Comparison of ENCODE assay signal across 17 cellular contexts in genomic region chr1:220301630-220302029, GRCh38. TPM values are rescaled to one million over a fixed set of nuclear protein-coding genes. Genes with fewer than 3 reads are reported as not detected.
DNase-seq lines count a peak whose midpoint lies in the region; ATAC-seq, FAIRE-seq and TF ChIP-seq lines count a peak whose summit lies in the region.
"Had no signal": no experiment of that assay in that cellular context is flagged by ENCODE, and none has a peak within 500 bp of the region (broad histone marks: within the 10 kb centered on the region; RNA-seq: fewer than 3 reads in every experiment).

No MANE protein-coding gene starts in this region.

- SMC1A ChIA-PET in GM12878 (lab: Charles Lee; ENCODE audit: uncharacterized antibody, unreplicated experiment) = interaction anchor here (1.3 to 1.9 kb wide), 3 partner anchors 25 to 432 kb away, joined by 3 to 5 read pairs (median 4); no protein-coding TSS in a partner anchor

- H3K9me3 ChIP-seq in GM12878 (replicated peaks; ENCODE audit: control insufficient read depth, insufficient read depth, low read length) = no peaks in the 10 kb centered on the region
- H3K9me3 ChIP-seq: Caco-2 had no signal

- no peak overlapping the region for H3K9ac ChIP-seq in GM12878 (ENCODE audit: control insufficient read depth, insufficient read depth, low read length)

- H3K4me2 ChIP-seq in GM12878 (ENCODE audit: control insufficient read depth, insufficient read depth) = no peak overlapping the region

- H4K20me1 ChIP-seq in GM12878 (ENCODE audit: control insufficient read depth, insufficient read depth) = no peaks in the 10 kb centered on the region

- no peak for TF ChIP-seq RAD21 in GM12878 (IDR thresholded peaks at IDR 0.05; ENCODE audit: insufficient read depth, low read depth, low read length)

- no peak overlapping the region for H3K27ac ChIP-seq in GM12878 (ENCODE audit: control insufficient read depth, insufficient read depth)
- H3K27ac ChIP-seq: SK-N-MC had no signal

- CTCF ChIA-PET in GM12878 (lab: Yijun Ruan, JAX) = interaction anchor here (1.0 to 1.1 kb wide), 3 partner anchors 10 to 432 kb away, joined by 3 to 4 read pairs (median 3); no protein-coding TSS in a partner anchor

- RAD21 ChIA-PET in GM12878 (lab: Charles Lee; ENCODE audit: unreplicated experiment) = no interaction called here

- no peak for TF ChIP-seq EP300 in GM12878 (IDR thresholded peaks at IDR 0.05; ENCODE audit: borderline replicate concordance in 1 of 2, control insufficient read depth in 1 of 2, low read depth in 2 of 2, low read length in 2 of 2)

- no peak for FAIRE-seq in GM12878 (lab: Jason Lieb, UNC)
- FAIRE-seq: H1, HepG2 had no signal

- POLR2A ChIA-PET in GM12878 (lab: Charles Lee) = no interaction called here

- ATAC-seq in GM12878 (peak; percentile 26), left colon (no peak), GM21619 (IDR thresholded peaks at IDR 0.05; ENCODE audit: unreplicated experiment) (no peak)
- ATAC-seq: HepG2 had no signal

- no peaks in the 10 kb centered on the region for H3K79me2 ChIP-seq in GM12878 (ENCODE audit: control insufficient read depth, insufficient read depth, low read length)

- no peak for TF ChIP-seq CTCF in GM12878 (IDR thresholded peaks at IDR 0.05 in 2 of 3, conservative IDR thresholded peaks at IDR 0.05 in 1 of 3; ENCODE audit: control insufficient read depth in 2 of 3, extremely low read depth in 1 of 3, insufficient read depth in 1 of 3, low read depth in 3 of 3, low read length in 3 of 3)

- H3K4me1 ChIP-seq in GM12878 (ENCODE audit: control insufficient read depth, insufficient read depth, low read length) = no peaks in the 10 kb centered on the region

- DNase-seq in NCI-H2171 treated with DMSO at 0.1 percent for 48 hours (lab: John Stamatoyannopoulos, UW) = peak; percentile 17
- DNase-seq in NCI-H2171 (lab: John Stamatoyannopoulos, UW) = no peak
- DNase-seq in GM12878 (ENCODE audit: low read depth, low spot score) = no peak
- DNase-seq in myocyte (ENCODE audit: low read depth) = peak; percentile 12
- DNase-seq in left colon = no peak
- DNase-seq in C1 segment of cervical spinal cord (lab: John Stamatoyannopoulos, UW) = no peak
- no peak for DNase-seq in NCI-H1694 (lab: John Stamatoyannopoulos, UW)
- DNase-seq: Caco-2, Kasumi-1, NCI-H1417 treated with DMSO at 0.1 percent for 48 hours, NCI-H2029 treated with DMSO at 0.1 percent for 48 hours, NCI-H2227 treated with DMSO at 0.1 percent for 48 hours, NCI-H526 had no signal

- WGBS in GM12878 (ENCODE audit: insufficient coverage, insufficient replicate concordance, low lambda C conversion rate, missing lambda C conversion rate) = 6% methylated on average over 2 of the region's 2 CpGs

- H3K27me3 ChIP-seq in GM12878 (replicated peaks in 1 of 2; ENCODE audit: control insufficient read depth in 2 of 2, insufficient read depth in 2 of 2, low read length in 1 of 2) = no peaks in the 10 kb centered on the region

- intact Hi-C loops in GM12878 (cut with micrococcal nuclease; ENCODE audit: unreplicated experiment) = no loop called here
- intact Hi-C loops in left colon (cut with DNase I, micrococcal nuclease) = no loop called here

- H3K36me3 ChIP-seq in GM12878 (ENCODE audit: control insufficient read depth in 2 of 2, insufficient read depth in 2 of 2, low read length in 1 of 2) = no peaks in the 10 kb centered on the region

- no peak for TF ChIP-seq POLR2A in GM12878 (IDR thresholded peaks at IDR 0.05; ENCODE audit: low read depth, low read length)

- H2AFZ ChIP-seq in GM12878 (ENCODE audit: control insufficient read depth, low read depth, low read length) = 0 out of 2 replicates have a peak overlapping the region, but pooled peaks have one; percentile 12

- no peak overlapping the region for H3K4me3 ChIP-seq in GM12878
- H3K4me3 ChIP-seq: SK-N-MC had no signal

- no TSS peak for BruUV-seq in GM12878 (replicated peaks; lab: Mats Ljungman, UMichigan)

- in situ Hi-C loops in GM12878 (cut with MboI) = no loop called here

TF ChIP-seq in GM12878, 131 proteins besides CTCF, POLR2A, EP300 and RAD21:
- no peak for TF ChIP-seq IRF3 (IDR thresholded peaks at IDR 0.05)
- TF ChIP-seq EED (IDR thresholded peaks at IDR 0.05; ENCODE audit: low read depth) = no peak
- no peak for TF ChIP-seq SUPT20H (IDR thresholded peaks at IDR 0.05; ENCODE audit: borderline replicate concordance, control insufficient read depth, low read depth, low read length)
- TF ChIP-seq STAT1 (conservative IDR thresholded peaks at IDR 0.05) = no peak
- TF ChIP-seq ZNF384 (IDR thresholded peaks at IDR 0.05; ENCODE audit: borderline replicate concordance, low read depth, low read length) = no peak
- TF ChIP-seq, protein P1, sequence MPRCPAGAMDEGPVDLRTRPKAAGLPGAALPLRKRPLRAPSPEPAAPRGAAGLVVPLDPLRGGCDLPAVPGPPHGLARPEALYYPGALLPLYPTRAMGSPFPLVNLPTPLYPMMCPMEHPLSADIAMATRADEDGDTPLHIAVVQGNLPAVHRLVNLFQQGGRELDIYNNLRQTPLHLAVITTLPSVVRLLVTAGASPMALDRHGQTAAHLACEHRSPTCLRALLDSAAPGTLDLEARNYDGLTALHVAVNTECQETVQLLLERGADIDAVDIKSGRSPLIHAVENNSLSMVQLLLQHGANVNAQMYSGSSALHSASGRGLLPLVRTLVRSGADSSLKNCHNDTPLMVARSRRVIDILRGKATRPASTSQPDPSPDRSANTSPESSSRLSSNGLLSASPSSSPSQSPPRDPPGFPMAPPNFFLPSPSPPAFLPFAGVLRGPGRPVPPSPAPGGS (IDR thresholded peaks at IDR 0.05; ENCODE audit: borderline replicate concordance, insufficient read depth, low read depth, low read length, poor library complexity, severe bottlenecking) = no peak
- no peak for TF ChIP-seq WRNIP1 (IDR thresholded peaks at IDR 0.05; ENCODE audit: borderline replicate concordance, low read depth, low read length)
- TF ChIP-seq ESRRA (IDR thresholded peaks at IDR 0.05; ENCODE audit: low read length) = no peak
- TF ChIP-seq TCF3 (IDR thresholded peaks at IDR 0.05; ENCODE audit: borderline replicate concordance, insufficient read depth, low read depth, low read length) = no peak
- TF ChIP-seq ZNF622 (IDR thresholded peaks at IDR 0.05) = no peak
- TF ChIP-seq SPI1 (IDR thresholded peaks at IDR 0.05; ENCODE audit: borderline replicate concordance, insufficient read depth, low read depth, low read length) = no peak
- no peak for TF ChIP-seq ATF3 (IDR thresholded peaks at IDR 0.05; ENCODE audit: borderline replicate concordance, extremely low read depth, low read depth, low read length)

RNA-seq across cellular contexts. Expression of gene RAB3GAP2, which starts 29.4 kb away (rescaled TPM):
- total RNA-seq in GM12878 (2013; cell fraction: nucleolus; rRNA removed) = 140 and 143 TPM in 2 replicates
- total RNA-seq in GM12878 (2014; rRNA removed) (27.7 and 30.9 TPM in 2 replicates), GM12878 (2014; rRNA removed; fragmentation: Illumina TruSeq; extraction: Trizol) (33.9 and 38.1 TPM in 2 replicates), GM12878 (2021) (44.2 and 51.1 TPM in 2 replicates), myocyte (18.7 and 21.4 TPM in 2 replicates), left colon (10 to 100 TPM; 30.7 to 33.1 TPM)
- 15.7 TPM for polyA plus RNA-seq in GM12878 (2011; ENCODE audit: low read depth)
- polyA plus RNA-seq in GM12878 (2011; rRNA removed) (43.5 and 52.0 TPM in 2 replicates), GM12878 (2014; fragmentation: Illumina TruSeq; extraction: Trizol) (30.7 and 36.4 TPM in 2 replicates), GM12878 (2014; fragmentation: Nextera tagmentation; extraction: Ambion mirVana) (10 to 100 TPM; 11.9 to 15.6 TPM), GM12878 (2014; rRNA removed) (16.8 and 19.1 TPM in 2 replicates), GM12878 (2016; fragmentation: Nextera tagmentation; extraction: Ambion mirVana) (10 to 100 TPM; 20.7 to 21.2 TPM)
- polyA plus RNA-seq in GM12878 (2011; cell fraction: cytosol; rRNA removed) = 19.2 and 24.5 TPM in 2 replicates
- polyA plus RNA-seq in GM12878 (2011; cell fraction: nucleus; rRNA removed) = 33.8 and 41.1 TPM in 2 replicates
- 20.2 and 24.9 TPM in 2 replicates for polyA plus RNA-seq in GM12878 (2012)
- polyA minus RNA-seq in GM12878 (2011; rRNA and poly(A)+ RNA removed) = 134 and 203 TPM in 2 replicates
- polyA minus RNA-seq in GM12878 (2011; cell fraction: cytosol; rRNA and poly(A)+ RNA removed) = 18.8 and 31.0 TPM in 2 replicates
- 29.0 and 41.9 TPM in 2 replicates for polyA minus RNA-seq in GM12878 (2011; cell fraction: nucleus; rRNA and poly(A)+ RNA removed)
- 9.6 TPM for polyA plus RNA-seq in myocyte (2012)

Comparison
In these comparisons a context has a peak if more than half of its experiments do, and no peak if none do; other contexts are left out.
1. DNase-seq: peak in NCI-H2171 treated with DMSO at 0.1 percent for 48 hours (single experiment) and myocyte (single experiment); none in NCI-H2171 (single experiment), GM12878 (single experiment), left colon (0 of 2), C1 segment of cervical spinal cord (0 of 14) and NCI-H1694 (single experiment).